In genomic region chr3:78822741-78823140, GRCh38 we compare ENCODE assay signal across 1 cellular context.
TF ChIP-seq lines count a peak whose summit lies in the region.

No MANE protein-coding gene starts in this region.

TF ChIP-seq in SK-N-SH treated with all-trans-retinoic acid at 6 μM for 48 hours, 23 proteins besides CTCF, POLR2A, EP300 and RAD21 (continued from another document):
- TF ChIP-seq, protein P1, sequence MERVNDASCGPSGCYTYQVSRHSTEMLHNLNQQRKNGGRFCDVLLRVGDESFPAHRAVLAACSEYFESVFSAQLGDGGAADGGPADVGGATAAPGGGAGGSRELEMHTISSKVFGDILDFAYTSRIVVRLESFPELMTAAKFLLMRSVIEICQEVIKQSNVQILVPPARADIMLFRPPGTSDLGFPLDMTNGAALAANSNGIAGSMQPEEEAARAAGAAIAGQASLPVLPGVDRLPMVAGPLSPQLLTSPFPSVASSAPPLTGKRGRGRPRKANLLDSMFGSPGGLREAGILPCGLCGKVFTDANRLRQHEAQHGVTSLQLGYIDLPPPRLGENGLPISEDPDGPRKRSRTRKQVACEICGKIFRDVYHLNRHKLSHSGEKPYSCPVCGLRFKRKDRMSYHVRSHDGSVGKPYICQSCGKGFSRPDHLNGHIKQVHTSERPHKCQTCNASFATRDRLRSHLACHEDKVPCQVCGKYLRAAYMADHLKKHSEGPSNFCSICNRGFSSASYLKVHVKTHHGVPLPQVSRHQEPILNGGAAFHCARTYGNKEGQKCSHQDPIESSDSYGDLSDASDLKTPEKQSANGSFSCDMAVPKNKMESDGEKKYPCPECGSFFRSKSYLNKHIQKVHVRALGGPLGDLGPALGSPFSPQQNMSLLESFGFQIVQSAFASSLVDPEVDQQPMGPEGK (CRISPR knock-in tag; IDR thresholded peaks at IDR 0.05; ENCODE audit: borderline replicate concordance), result no peak
